11 cellular contexts compared by ENCODE assay signal in genomic region chr17:31579265-31579664, GRCh38.
DNase-seq lines count a peak whose midpoint lies in the region; TF ChIP-seq lines count a peak whose summit lies in the region.
"Had no signal": no experiment of that assay in that cellular context is flagged by ENCODE, and none has a peak within 500 bp of the region (broad histone marks: within the 10 kb centered on the region; RNA-seq: fewer than 3 reads in every experiment).

No MANE protein-coding gene starts in this region.

- in situ Hi-C loops in KBM-7 (cut with MboI; ENCODE audit: low pct_unique_long_range_greater_than_20kb, low sequenced_read_pairs) = no loop called here

- no peaks in the 10 kb centered on the region for H3K9me2 ChIP-seq in Loucy (replicated peaks; ENCODE audit: low read depth, low read length)

- no peaks in the 10 kb centered on the region for H4K20me1 ChIP-seq in Loucy (ENCODE audit: insufficient read depth, low read length, poor library complexity, severe bottlenecking)

- no peak for TF ChIP-seq CTCF in Loucy (conservative IDR thresholded peaks at IDR 0.05; ENCODE audit: low read length)

- DNase-seq in CD1c-positive myeloid dendritic cell (ENCODE audit: extremely low spot score) = peak; percentile 31
- peak; percentile 44 for DNase-seq in UCSD-AML1 (lab: John Stamatoyannopoulos, UW; ENCODE audit: unreplicated experiment)
- peak; percentile 79 for DNase-seq in glomerular visceral epithelial cell (ENCODE audit: extremely low spot score)
- no peak for DNase-seq in activated naive CD4-positive, alpha-beta T cell treated with Interleukin-2 at 50 U/mL for 16 hours
- DNase-seq in KBM-7 = no peak
- no peak for DNase-seq in OCI-M2 (lab: John Stamatoyannopoulos, UW; ENCODE audit: unreplicated experiment)
- DNase-seq in activated CD4-positive, CD25-positive, alpha-beta regulatory T cell (lab: John Stamatoyannopoulos, UW) = no peak
- DNase-seq: activated CD8-positive, alpha-beta memory T cell treated with anti-CD3 and anti-CD28 coated beads, Interleukin-2, amount 50 U/mL, for 4 hours; foreskin keratinocyte; NCI-H446 treated with DMSO at 0.1 percent for 48 hours had no signal

- no peaks in the 10 kb centered on the region for H3K27me3 ChIP-seq in Loucy (ENCODE audit: insufficient read depth, low read length, poor library complexity, severe bottlenecking)
- H3K27me3 ChIP-seq: foreskin keratinocyte had no signal

- H3F3A ChIP-seq in Loucy (ENCODE audit: low read depth) = no peaks in the 10 kb centered on the region

- H3K9ac ChIP-seq in Loucy (ENCODE audit: low read depth, low read length, poor library complexity, severe bottlenecking) = peak overlapping the region; percentile 13

- H2AFZ ChIP-seq in Loucy (ENCODE audit: low read length) = no peak overlapping the region

- H3K4me3 ChIP-seq in Loucy (ENCODE audit: low read length, poor library complexity, severe bottlenecking) = no peak overlapping the region

- H3K36me3 ChIP-seq in Loucy (ENCODE audit: insufficient read depth, low read length) = no peaks in the 10 kb centered on the region

- H3K9me3 ChIP-seq in Loucy (ENCODE audit: insufficient read depth, low read depth, low read length) = no peaks in the 10 kb centered on the region

- no peaks in the 10 kb centered on the region for H3K79me2 ChIP-seq in Loucy (ENCODE audit: insufficient read depth, low read length)

- peaks cover 34% of the 10 kb centered on the region for H3K4me1 ChIP-seq in Loucy (ENCODE audit: insufficient read depth, low read length, poor library complexity, severe bottlenecking)

- H3K4me2 ChIP-seq in Loucy (ENCODE audit: low read depth, low read length, poor library complexity, severe bottlenecking) = no peak overlapping the region

Comparison
In these comparisons a context has a peak if more than half of its experiments do, and no peak if none do; other contexts are left out.
1. DNase-seq: peak in CD1c-positive myeloid dendritic cell (single experiment), UCSD-AML1 (single experiment) and glomerular visceral epithelial cell (single experiment); none in activated naive CD4-positive, alpha-beta T cell treated with Interleukin-2 at 50 U/mL for 16 hours (single experiment), KBM-7 (single experiment), OCI-M2 (single experiment) and activated CD4-positive, CD25-positive, alpha-beta regulatory T cell (0 of 4).